8 cellular contexts compared by ENCODE assay signal in the genomic region with DNA sequence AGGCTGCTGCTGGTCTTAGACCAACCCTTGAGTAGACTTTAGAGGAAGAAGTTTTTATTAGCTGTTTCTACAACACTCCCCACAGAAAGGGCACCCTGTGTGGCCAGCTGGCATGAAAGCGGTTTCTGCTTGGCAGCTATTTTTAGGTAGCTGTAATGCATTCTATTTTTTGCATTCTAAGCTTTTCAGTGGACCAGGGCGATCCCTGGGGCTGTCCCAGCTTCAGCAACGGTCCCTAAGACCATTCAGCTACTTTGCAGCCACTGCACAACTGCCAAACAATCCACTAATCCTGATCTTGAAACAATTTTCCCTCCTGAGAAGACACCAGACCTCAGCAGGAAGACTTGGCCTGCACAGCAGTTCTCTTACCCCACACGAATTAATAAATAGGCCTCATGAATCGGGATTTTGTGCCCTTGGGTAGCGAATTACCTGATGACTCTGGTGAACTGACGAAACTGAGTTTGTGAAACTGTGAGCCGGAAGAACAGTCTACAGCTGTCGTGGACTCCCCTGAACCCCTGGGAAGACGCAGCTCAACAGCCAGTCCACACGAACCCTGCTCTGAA. TPM values are rescaled to one million over a fixed set of nuclear protein-coding genes. Genes with fewer than 3 reads are reported as not detected.
DNase-seq lines count a peak whose midpoint lies in the region; ATAC-seq and TF ChIP-seq lines count a peak whose summit lies in the region.

No MANE protein-coding gene starts in this region.

- H3K36me3 Mint-ChIP-seq in CD14-positive monocyte: no peaks in the 10 kb centered on the region

- no peaks in the 10 kb centered on the region for H3K36me3 ChIP-seq in spleen

- H3K27me3 ChIP-seq in dorsolateral prefrontal cortex: no peaks in the 10 kb centered on the region
- H3K27me3 ChIP-seq in spleen (replicated peaks in 1 of 7): no peaks in the 10 kb centered on the region

- no peaks in the 10 kb centered on the region for H3K9me3 ChIP-seq in spleen

- peaks cover 0 to 14% (median 0%) of the 10 kb centered on the region in 7 donors for H3K9me3 Mint-ChIP-seq in CD14-positive monocyte

- 26 to 48% (median 36%) methylated on average over 11 of the region's 11 CpGs for whole genome bisulfite sequencing in spleen, 5 donors

- intact Hi-C loops in CD14-positive monocyte (cut with micrococcal nuclease) (loop anchor here in 1 of 2 donors (10.0 kb wide), 1 partner anchor 48 kb away; no protein-coding TSS in a partner anchor), dorsolateral prefrontal cortex (cut with DNase I) (no loop called here), spleen (cut with DNase I; ENCODE audit: low total_unique reads) (no loop called here)

- H3K4me1 ChIP-seq in spleen: peaks cover 5 to 40% (median 18%) of the 10 kb centered on the region in 6 donors

- H3K27ac ChIP-seq in dorsolateral prefrontal cortex: peak overlapping the region in 28 of 59 donors; percentile 7 to 67 (median 38)
- peak overlapping the region; percentile 22 to 83 (median 70) for H3K27ac ChIP-seq in spleen

- TF ChIP-seq POLR2A in spleen (IDR thresholded peaks at IDR 0.05): no peak

- no peak overlapping the region for H3K4me3 Mint-ChIP-seq in CD14-positive monocyte

- DNase-seq in CD14-positive monocyte (ENCODE audit: low spot score) (no peak), dorsolateral prefrontal cortex (peak in 6 of 10 donors; percentile 24 to 58 (median 42)), spleen (peak; percentile 78), DMS53 treated with DMSO at 0.1 percent for 48 hours (lab: John Stamatoyannopoulos, UW; ENCODE audit: unreplicated experiment) (no peak)
- no peak for DNase-seq in activated CD4-positive, alpha-beta T cell treated with anti-CD3 and anti-CD28 coated beads, Interleukin-2, amount 50 U/mL, for 48 hours
- no peak for DNase-seq in activated CD4-positive, alpha-beta T cell treated with anti-CD3 and anti-CD28 coated beads for 48 hours

- peak; percentile 68 for ATAC-seq in GM21360 (IDR thresholded peaks at IDR 0.05; ENCODE audit: unreplicated experiment)
- peak; percentile 52 for ATAC-seq in HG03521 (IDR thresholded peaks at IDR 0.05; ENCODE audit: unreplicated experiment)

- H3K27ac Mint-ChIP-seq in CD14-positive monocyte: peak overlapping the region; percentile 49 to 94 (median 80)

- peaks cover 0 to 2% (median 1%) of the 10 kb centered on the region in 3 donors for H3K27me3 Mint-ChIP-seq in CD14-positive monocyte (ENCODE audit: low read depth in 3 of 3)

- H3K4me1 Mint-ChIP-seq in CD14-positive monocyte: peaks cover 47% of the 10 kb centered on the region

- peak overlapping the region in 1 of 59 donors; percentile 1 for H3K4me3 ChIP-seq in dorsolateral prefrontal cortex
- H3K4me3 ChIP-seq in spleen: peak overlapping the region in 1 of 8 donors; percentile 29

- no peak for TF ChIP-seq CTCF in CD14-positive monocyte (IDR thresholded peaks at IDR 0.05)
- TF ChIP-seq CTCF in dorsolateral prefrontal cortex (IDR thresholded peaks at IDR 0.05 in 54 of 56, conservative IDR thresholded peaks at IDR 0.05 in 2 of 56; ENCODE audit: low read depth in 1 of 56, partially characterized antibody in 56 of 56): no peak
- no peak for TF ChIP-seq CTCF in spleen (IDR thresholded peaks at IDR 0.05 in 8 of 11, conservative IDR thresholded peaks at IDR 0.05 in 3 of 11)

RNA-seq across cellular contexts. Expression of gene TFRC, which starts 14.6 kb away (rescaled TPM):
- 1 to 10 TPM; 6.6 to 7.9 TPM for polyA plus RNA-seq in CD14-positive monocyte
- 100 to 1,000 TPM in 60 of 120 experiments, 10 to 100 TPM in 60; 54.9 to 178 (median 99.8) TPM for total RNA-seq in dorsolateral prefrontal cortex
- 100 to 1,000 TPM in 1 of 7 donors, 10 to 100 TPM in 6; 44.2 to 104 (median 82.7) TPM for total RNA-seq in spleen
- 10 to 100 TPM; 13.2 to 18.7 (median 15.5) TPM for polyA plus RNA-seq in spleen

Comparison
In these comparisons a context has a peak if more than half of its experiments do, and no peak if none do; other contexts are left out.
1. DNase-seq: peak in dorsolateral prefrontal cortex (6 of 10) and spleen (single experiment); none in CD14-positive monocyte (single experiment), activated CD4-positive, alpha-beta T cell treated with anti-CD3 and anti-CD28 coated beads, Interleukin-2, amount 50 U/mL, for 48 hours (0 of 2), activated CD4-positive, alpha-beta T cell treated with anti-CD3 and anti-CD28 coated beads for 48 hours (single experiment) and DMS53 treated with DMSO at 0.1 percent for 48 hours (single experiment).